ENCODE assay signal across 16 cellular contexts in the genomic region with DNA sequence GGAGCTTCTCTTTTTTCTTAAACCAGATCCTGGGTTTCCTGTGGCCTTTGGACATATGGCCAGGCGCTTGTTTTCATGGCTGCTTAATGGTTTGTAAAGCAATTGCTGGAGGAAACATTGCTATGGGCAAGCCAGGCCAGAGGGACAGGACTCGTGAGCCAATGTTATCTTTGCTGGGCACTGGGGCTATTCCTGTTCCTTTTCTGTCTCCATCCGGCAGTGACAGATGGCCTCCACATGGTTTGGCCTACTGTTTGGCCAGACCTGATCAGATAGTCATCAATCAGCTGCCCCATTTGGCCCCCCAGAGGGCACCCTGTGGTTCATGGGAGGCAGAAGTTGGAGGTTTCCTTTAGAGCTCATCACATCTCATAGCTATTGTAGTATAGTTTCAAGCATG.
"Had no signal": no experiment of that assay in that cellular context is flagged by ENCODE, and none has a peak within 500 bp of the region (broad histone marks: within the 10 kb centered on the region; RNA-seq: fewer than 3 reads in every experiment).

No MANE protein-coding gene starts in this region.

- H3K4me1 Mint-ChIP-seq: activated naive CD8-positive, alpha-beta T cell treated with anti-CD3 and anti-CD28 coated beads for 36 hours; natural killer cell had no signal

- H3K27me3 Mint-ChIP-seq: type B pancreatic cell had no signal

- H3K9me3 Mint-ChIP-seq: activated CD8-positive, alpha-beta T cell treated with anti-CD3 and anti-CD28 coated beads for 36 hours; activated naive CD8-positive, alpha-beta T cell treated with anti-CD3 and anti-CD28 coated beads for 36 hours; activated T-cell treated with anti-CD3 and anti-CD28 coated beads, Interleukin-2, amount 50 U/mL, for 72 hours; natural killer cell; type B pancreatic cell had no signal

- H3K36me3 ChIP-seq: esophagus muscularis mucosa had no signal

- H3K9me3 ChIP-seq: esophagus muscularis mucosa had no signal

- H3K27ac ChIP-seq: esophagus muscularis mucosa, VCaP had no signal

- H3K27ac Mint-ChIP-seq: activated CD8-positive, alpha-beta T cell treated with anti-CD3 and anti-CD28 coated beads for 36 hours; activated naive CD8-positive, alpha-beta T cell treated with anti-CD3 and anti-CD28 coated beads for 36 hours; activated T-cell treated with anti-CD3 and anti-CD28 coated beads, Interleukin-2, amount 50 U/mL, for 72 hours; natural killer cell; type B pancreatic cell had no signal

- DNase-seq: activated CD8-positive, alpha-beta memory T cell treated with anti-CD3 and anti-CD28 coated beads, Interleukin-2, amount 50 U/mL, for 4 hours; activated CD8-positive, alpha-beta T cell treated with anti-CD3 and anti-CD28 coated beads for 36 hours; activated gamma-delta T cell treated with Interleukin-2 at 50 U/mL for 16 hours; activated naive CD8-positive, alpha-beta T cell treated with anti-CD3 and anti-CD28 coated beads for 36 hours; activated T-cell treated with anti-CD3 and anti-CD28 coated beads, Interleukin-2, amount 50 U/mL, for 72 hours; anterior cingulate cortex; foreskin fibroblast; left colon; mammary epithelial cell; natural killer cell; nucleus accumbens; stimulated activated CD4-positive, alpha-beta T cell treated with anti-CD3 and anti-CD28 coated beads, Interleukin-12 subunit alpha, Interleukin-12 subunit beta, amount 100 ng/mL, for 4 hours; stimulated activated naive CD4-positive, alpha-beta T cell had no signal

- H3K4me3 Mint-ChIP-seq: activated CD8-positive, alpha-beta T cell treated with anti-CD3 and anti-CD28 coated beads for 36 hours; activated naive CD8-positive, alpha-beta T cell treated with anti-CD3 and anti-CD28 coated beads for 36 hours; activated T-cell treated with anti-CD3 and anti-CD28 coated beads, Interleukin-2, amount 50 U/mL, for 72 hours; natural killer cell; type B pancreatic cell had no signal

- H3K36me3 Mint-ChIP-seq: activated naive CD8-positive, alpha-beta T cell treated with anti-CD3 and anti-CD28 coated beads for 36 hours; natural killer cell had no signal

- H3K4me3 ChIP-seq: esophagus muscularis mucosa had no signal

- H3K27me3 ChIP-seq: esophagus muscularis mucosa had no signal
